Comparison of ENCODE assay signal across 15 cellular contexts in the genomic region with DNA sequence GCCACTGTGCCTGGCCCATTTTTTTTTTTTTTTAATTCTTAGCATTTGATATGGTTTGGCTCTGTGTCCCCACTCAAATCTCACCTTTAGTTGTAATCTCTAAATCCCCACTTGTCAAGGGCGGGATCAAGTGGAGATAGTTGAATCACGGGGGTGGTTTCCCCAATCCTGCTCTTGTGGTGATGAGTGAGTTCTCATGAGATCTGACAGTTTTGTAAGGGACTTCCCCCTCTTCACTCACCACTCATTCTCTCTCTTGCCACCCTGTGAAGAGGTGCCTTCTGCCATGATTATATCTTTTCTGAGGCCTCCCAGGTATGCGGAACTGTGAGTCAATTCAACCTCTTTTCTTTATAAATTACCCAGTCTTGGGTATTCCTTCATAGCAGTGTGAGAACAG. TPM values are rescaled to one million over a fixed set of nuclear protein-coding genes. Genes with fewer than 3 reads are reported as not detected.
DNase-seq lines count a peak whose midpoint lies in the region; ATAC-seq and TF ChIP-seq lines count a peak whose summit lies in the region.
"Had no signal": no experiment of that assay in that cellular context is flagged by ENCODE, and none has a peak within 500 bp of the region (broad histone marks: within the 10 kb centered on the region; RNA-seq: fewer than 3 reads in every experiment).

No MANE protein-coding gene starts in this region.

- H3K4me3 Mint-ChIP-seq in T-helper 2 cell treated with Interferon-gamma antibody and Interleukin-4, amounts not matched to agents 5 μg/mL and 100 μg/mL, for 36 hours, result no peak overlapping the region
- no peak overlapping the region for H3K4me3 Mint-ChIP-seq in neural progenitor cell

- H3F3A ChIP-seq in neural progenitor cell (ENCODE audit: low read depth), result no peaks in the 10 kb centered on the region

- peaks cover 3% of the 10 kb centered on the region for H3K36me3 Mint-ChIP-seq in T-helper 2 cell treated with Interferon-gamma antibody and Interleukin-4, amounts not matched to agents 5 μg/mL and 100 μg/mL, for 36 hours (ENCODE audit: low read depth)
- H3K36me3 Mint-ChIP-seq in neural progenitor cell, result peaks cover 6% of the 10 kb centered on the region

- DNase-seq in activated CD4-positive, alpha-beta T cell treated with anti-CD3 and anti-CD28 coated beads for 24 hours (ENCODE audit: low read depth in 2 of 2), result peak; percentile 17 to 46
- no peak for DNase-seq in activated CD4-positive, alpha-beta T cell treated with anti-CD3 and anti-CD28 coated beads for 1 hour
- DNase-seq in T-helper 2 cell treated with Interferon-gamma antibody and Interleukin-4, amounts not matched to agents 5 μg/mL and 100 μg/mL, for 36 hours (ENCODE audit: low spot score), result peak; percentile 55
- peak; percentile 29 for DNase-seq in epithelial cell of esophagus (ENCODE audit: low read depth)
- peak; percentile 14 for DNase-seq in stimulated activated CD8-positive, alpha-beta memory T cell treated with anti-CD3 and anti-CD28 coated beads, Interleukin-12 subunit alpha, Interleukin-12 subunit beta, amount 100 ng/mL, for 24 hours (ENCODE audit: extremely low read depth)
- DNase-seq in NCI-H774 (lab: John Stamatoyannopoulos, UW), result no peak
- DNase-seq in neural progenitor cell (ENCODE audit: low spot score), result no peak
- DNase-seq in body of pancreas, result no peak
- DNase-seq: 8988T; activated CD8-positive, alpha-beta memory T cell treated with anti-CD3 and anti-CD28 coated beads, Interleukin-2, amount 50 U/mL, for 4 hours; CD8-positive, alpha-beta memory T cell; H7; NCI-H187; NCI-H69 had no signal

- no peak overlapping the region for H2AFZ ChIP-seq in neural progenitor cell (replicated peaks)

- no peak overlapping the region for H3K27ac Mint-ChIP-seq in T-helper 2 cell treated with Interferon-gamma antibody and Interleukin-4, amounts not matched to agents 5 μg/mL and 100 μg/mL, for 36 hours
- no peak overlapping the region for H3K27ac Mint-ChIP-seq in neural progenitor cell

- ATAC-seq in body of pancreas, result no peak

- no peak overlapping the region for H3K4me2 ChIP-seq in neural progenitor cell
- H3K4me2 ChIP-seq: smooth muscle cell had no signal

- H3K9me3 ChIP-seq in neural progenitor cell (ENCODE audit: low read depth), result no peaks in the 10 kb centered on the region
- no peaks in the 10 kb centered on the region for H3K9me3 ChIP-seq in body of pancreas

- H3K4me1 ChIP-seq in neural progenitor cell (no peaks in the 10 kb centered on the region), body of pancreas (no peaks in the 10 kb centered on the region)

- 80 to 92% methylated on average over 3 of the region's 3 CpGs for WGBS in body of pancreas, 2 donors

- intact Hi-C loops in body of pancreas (cut with DNase I), result no loop called here

- no peaks in the 10 kb centered on the region for H3K27me3 ChIP-seq in neural progenitor cell
- H3K27me3 ChIP-seq in body of pancreas, result no peaks in the 10 kb centered on the region

- TF ChIP-seq CTCF in epithelial cell of esophagus (IDR thresholded peaks at IDR 0.05; ENCODE audit: insufficient read depth, low read depth, low read length, missing control alignments) (no peak), neural progenitor cell (IDR thresholded peaks at IDR 0.05) (no peak), body of pancreas (IDR thresholded peaks at IDR 0.05) (no peak)

- peaks cover 2% of the 10 kb centered on the region for H3K4me1 Mint-ChIP-seq in T-helper 2 cell treated with Interferon-gamma antibody and Interleukin-4, amounts not matched to agents 5 μg/mL and 100 μg/mL, for 36 hours (ENCODE audit: low read depth)
- H3K4me1 Mint-ChIP-seq in neural progenitor cell, result no peaks in the 10 kb centered on the region

- H3K4me3 ChIP-seq in epithelial cell of esophagus (ENCODE audit: low read length), result no peak overlapping the region
- H3K4me3 ChIP-seq in neural progenitor cell, result no peak overlapping the region
- no peak overlapping the region for H3K4me3 ChIP-seq in body of pancreas
- H3K4me3 ChIP-seq: smooth muscle cell had no signal

- H3K79me2 ChIP-seq in neural progenitor cell (ENCODE audit: low read depth), result peaks cover 18% of the 10 kb centered on the region

- H3K36me3 ChIP-seq in neural progenitor cell, result no peaks in the 10 kb centered on the region
- H3K36me3 ChIP-seq in body of pancreas (replicated peaks in 1 of 2; ENCODE audit: insufficient read depth in 1 of 2, low read depth in 2 of 2), result no peaks in the 10 kb centered on the region

- H3K27me3 Mint-ChIP-seq in T-helper 2 cell treated with Interferon-gamma antibody and Interleukin-4, amounts not matched to agents 5 μg/mL and 100 μg/mL, for 36 hours (ENCODE audit: low read depth), result no peaks in the 10 kb centered on the region
- peaks cover 2% of the 10 kb centered on the region for H3K27me3 Mint-ChIP-seq in neural progenitor cell (ENCODE audit: insufficient read depth, low read depth)

- peaks cover 52% of the 10 kb centered on the region for H3K9me3 Mint-ChIP-seq in T-helper 2 cell treated with Interferon-gamma antibody and Interleukin-4, amounts not matched to agents 5 μg/mL and 100 μg/mL, for 36 hours
- peaks cover 32% of the 10 kb centered on the region for H3K9me3 Mint-ChIP-seq in neural progenitor cell

- H3K27ac ChIP-seq in neural progenitor cell (no peak overlapping the region), body of pancreas (no peak overlapping the region)

- no peak for TF ChIP-seq POLR2A in body of pancreas (IDR thresholded peaks at IDR 0.05)

- no peak overlapping the region for H3K9ac ChIP-seq in neural progenitor cell

- no peaks in the 10 kb centered on the region for H4K20me1 ChIP-seq in neural progenitor cell (ENCODE audit: low read depth)

RNA-seq across cellular contexts. Expression of a gene that starts 27.2 kb away (rescaled TPM):
- total RNA-seq in neural progenitor cell (ENCODE audit: low replicate concordance) (28.8 and 42.1 TPM in 2 replicates), body of pancreas (10 to 100 TPM; 13.7 to 19.4 TPM)

RNA-seq across cellular contexts. Expression of a gene that starts 27.4 kb away (rescaled TPM):
- total RNA-seq in neural progenitor cell (ENCODE audit: low replicate concordance), result 43.7 and 48.0 TPM in 2 replicates
- 1 to 10 TPM; 2.6 to 3.4 TPM for total RNA-seq in body of pancreas

Comparison
In these comparisons a context has a peak if more than half of its experiments do, and no peak if none do; other contexts are left out.
1. DNase-seq: peak in activated CD4-positive, alpha-beta T cell treated with anti-CD3 and anti-CD28 coated beads for 24 hours (2 of 2), T-helper 2 cell treated with Interferon-gamma antibody and Interleukin-4, amounts not matched to agents 5 μg/mL and 100 μg/mL, for 36 hours (single experiment), epithelial cell of esophagus (single experiment) and stimulated activated CD8-positive, alpha-beta memory T cell treated with anti-CD3 and anti-CD28 coated beads, Interleukin-12 subunit alpha, Interleukin-12 subunit beta, amount 100 ng/mL, for 24 hours (single experiment); none in activated CD4-positive, alpha-beta T cell treated with anti-CD3 and anti-CD28 coated beads for 1 hour (single experiment), NCI-H774 (single experiment), neural progenitor cell (single experiment) and body of pancreas (0 of 4).
2. RNA of a gene that starts 27.4 kb away (total RNA-seq): 43.7 to 48.0 TPM in neural progenitor cell; 2.6 to 3.4 TPM in body of pancreas; every median in the first group is over 10 times any median in the second.